ENCODE assay signal across 17 cellular contexts in genomic region chr5:136108131-136108739, GRCh38. TPM values are rescaled to one million over a fixed set of nuclear protein-coding genes. Genes with fewer than 3 reads are reported as not detected.
DNase-seq lines count a peak whose midpoint lies in the region; ATAC-seq and TF ChIP-seq lines count a peak whose summit lies in the region.
"Had no signal": no experiment of that assay in that cellular context is flagged by ENCODE, and none has a peak within 500 bp of the region (broad histone marks: within the 10 kb centered on the region; RNA-seq: fewer than 3 reads in every experiment).

No MANE protein-coding gene starts in this region.

- H3K9me3 Mint-ChIP-seq in neural progenitor cell (no peaks in the 10 kb centered on the region), T-cell (no peaks in the 10 kb centered on the region)
- H3K9me3 Mint-ChIP-seq: stimulated activated naive CD8-positive, alpha-beta T cell treated with anti-CD3 and anti-CD28 coated beads, Interleukin-15, amount 100 ng/mL, for 72 hours had no signal

- no peak overlapping the region for H3K4me3 Mint-ChIP-seq in neural progenitor cell
- no peak overlapping the region for H3K4me3 Mint-ChIP-seq in T-cell
- H3K4me3 Mint-ChIP-seq: stimulated activated naive CD8-positive, alpha-beta T cell treated with anti-CD3 and anti-CD28 coated beads, Interleukin-15, amount 100 ng/mL, for 72 hours had no signal

- no peaks in the 10 kb centered on the region for H3K36me3 Mint-ChIP-seq in neural progenitor cell
- H3K36me3 Mint-ChIP-seq in T-cell: no peaks in the 10 kb centered on the region

- H3K27me3 Mint-ChIP-seq in neural progenitor cell (ENCODE audit: insufficient read depth, low read depth): peaks cover 12% of the 10 kb centered on the region
- H3K27me3 Mint-ChIP-seq in T-cell: peaks cover 2 to 16% of the 10 kb centered on the region in 2 donors
- H3K27me3 Mint-ChIP-seq: stimulated activated naive CD8-positive, alpha-beta T cell treated with anti-CD3 and anti-CD28 coated beads, Interleukin-15, amount 100 ng/mL, for 72 hours had no signal

- H3F3A ChIP-seq in neural progenitor cell (ENCODE audit: low read depth): no peaks in the 10 kb centered on the region

- H3K9me3 ChIP-seq in neural progenitor cell (ENCODE audit: low read depth): no peaks in the 10 kb centered on the region
- H3K9me3 ChIP-seq: adrenal gland, SJCRH30 had no signal

- H3K27ac Mint-ChIP-seq in neural progenitor cell (no peak overlapping the region), T-cell (no peak overlapping the region)

- no peaks in the 10 kb centered on the region for H3K36me3 ChIP-seq in neural progenitor cell
- H3K36me3 ChIP-seq: adrenal gland, SJCRH30, WERI-Rb-1 had no signal

- no peak overlapping the region for H3K27ac ChIP-seq in neural progenitor cell
- H3K27ac ChIP-seq: adrenal gland, SJCRH30, WERI-Rb-1 had no signal

- CTCF ChIA-PET in T-cell (lab: Charles Lee): no interaction called here

- H3K9ac ChIP-seq in neural progenitor cell: no peak overlapping the region

- H3K4me1 Mint-ChIP-seq in neural progenitor cell (peaks cover 13% of the 10 kb centered on the region), T-cell (no peaks in the 10 kb centered on the region)
- H3K4me1 Mint-ChIP-seq: stimulated activated naive CD8-positive, alpha-beta T cell treated with anti-CD3 and anti-CD28 coated beads, Interleukin-15, amount 100 ng/mL, for 72 hours had no signal

- peaks cover 12% of the 10 kb centered on the region for H3K4me1 ChIP-seq in neural progenitor cell
- H3K4me1 ChIP-seq: adrenal gland had no signal

- no peaks in the 10 kb centered on the region for H4K20me1 ChIP-seq in neural progenitor cell (ENCODE audit: low read depth)

- ATAC-seq in GM18907 (IDR thresholded peaks at IDR 0.05; ENCODE audit: unreplicated experiment) (peak; percentile 66), HG02610 (IDR thresholded peaks at IDR 0.05; ENCODE audit: unreplicated experiment) (peak; percentile 87), HG03571 (IDR thresholded peaks at IDR 0.05; ENCODE audit: unreplicated experiment) (peak; percentile 60), T-cell (replicated peaks in 1 of 4) (no peak)
- ATAC-seq: right cardiac atrium had no signal

- DNase-seq in neural progenitor cell (ENCODE audit: low spot score): no peak
- DNase-seq in NCI-H510A treated with DMSO at 0.1 percent for 48 hours (lab: John Stamatoyannopoulos, UW): no peak
- DNase-seq in T-cell: no peak
- DNase-seq in SK-N-DZ (ENCODE audit: low spot score): no peak
- DNase-seq in anterior cingulate cortex (lab: John Stamatoyannopoulos, UW): no peak
- DNase-seq: adrenal gland; C1 segment of cervical spinal cord; NCI-H1105; NCI-H69; right cardiac atrium; SJCRH30; stimulated activated CD4-positive, alpha-beta T cell treated with anti-CD3 and anti-CD28 coated beads, Interleukin-4, amount 100 ng/mL, for 4 hours; stimulated activated naive CD8-positive, alpha-beta T cell treated with anti-CD3 and anti-CD28 coated beads, Interleukin-15, amount 100 ng/mL, for 72 hours; WERI-Rb-1 had no signal

- H3K4me2 ChIP-seq in neural progenitor cell: no peak overlapping the region

- no peak overlapping the region for H3K4me3 ChIP-seq in neural progenitor cell
- H3K4me3 ChIP-seq: adrenal gland, SJCRH30 had no signal

- peak overlapping the region; percentile 0 for H2AFZ ChIP-seq in neural progenitor cell (replicated peaks)

- H3K27me3 ChIP-seq in neural progenitor cell: no peaks in the 10 kb centered on the region
- H3K27me3 ChIP-seq: adrenal gland, SJCRH30 had no signal

- no peak for TF ChIP-seq CTCF in neural progenitor cell (IDR thresholded peaks at IDR 0.05)

- H3K79me2 ChIP-seq in neural progenitor cell (ENCODE audit: low read depth): no peaks in the 10 kb centered on the region

- POLR2A ChIA-PET in T-cell (lab: Charles Lee): no interaction called here

RNA-seq across cellular contexts. Expression of gene SMAD5, which starts 24.4 kb away (rescaled TPM):
- total RNA-seq in neural progenitor cell (ENCODE audit: low replicate concordance): 75.0 and 102 TPM in 2 replicates
- total RNA-seq in T-cell: 10 to 100 TPM in 3 of 5 donors, 1 to 10 TPM in 2; 8.7 to 24.2 (median 18.4) TPM
- polyA plus RNA-seq in SK-N-DZ (2014; cell fraction: cytosol; rRNA removed): 36.5 and 37.1 TPM in 2 replicates
- polyA plus RNA-seq in SK-N-DZ (2014; cell fraction: nucleus; rRNA removed): 13.5 and 14.9 TPM in 2 replicates

Comparison
In these comparisons a context has a peak if more than half of its experiments do, and no peak if none do; other contexts are left out.
1. ATAC-seq: peak in GM18907 (single experiment), HG02610 (single experiment) and HG03571 (single experiment); none in T-cell (0 of 4).